12 cellular contexts compared by ENCODE assay signal in genomic region chr15:43795197-43795596, GRCh38. TPM values are rescaled to one million over a fixed set of nuclear protein-coding genes. Genes with fewer than 3 reads are reported as not detected.
DNase-seq lines count a peak whose midpoint lies in the region; ATAC-seq and TF ChIP-seq lines count a peak whose summit lies in the region.
"Had no signal": no experiment of that assay in that cellular context is flagged by ENCODE, and none has a peak within 500 bp of the region (broad histone marks: within the 10 kb centered on the region; RNA-seq: fewer than 3 reads in every experiment).

No MANE protein-coding gene starts in this region.

- H3K9me2 ChIP-seq in Loucy (replicated peaks; ENCODE audit: low read depth, low read length), result no peaks in the 10 kb centered on the region

- CTCF ChIA-PET in CD4-positive, alpha-beta T cell (lab: Charles Lee), result interaction anchor here (2.4 kb wide), 1 partner anchor 18 kb away, joined by 6 read pairs; the partner anchor contains the start of gene ELL3

- H2AFZ ChIP-seq in Loucy (ENCODE audit: low read length), result no peak overlapping the region

- no peaks in the 10 kb centered on the region for H3K9me3 ChIP-seq in CD4-positive, alpha-beta T cell (ENCODE audit: control insufficient read depth, low read length)
- H3K9me3 ChIP-seq in Loucy (ENCODE audit: insufficient read depth, low read depth, low read length), result no peaks in the 10 kb centered on the region

- peaks cover 85% of the 10 kb centered on the region for H3K4me1 Mint-ChIP-seq in CD4-positive, alpha-beta T cell (ENCODE audit: low read depth)
- H3K4me1 Mint-ChIP-seq in dendritic cell treated with granulocyte-macrophage colony-stimulating factor and Interleukin-4, amounts not matched to agents 40 ng/mL and 50 ng/mL, for 4 days (ENCODE audit: low read depth), result peaks cover 75% of the 10 kb centered on the region
- peaks cover 46% of the 10 kb centered on the region for H3K4me1 Mint-ChIP-seq in neural crest cell
- peaks cover 39% of the 10 kb centered on the region for H3K4me1 Mint-ChIP-seq in activated T-helper 2 cell treated with anti-CD3 and anti-CD28 coated beads, Interferon-gamma antibody, Interleukin-2, Interleukin-4, amounts not matched to agents 10 μg/mL and 5 μg/mL and 100 μg/mL, durations not matched to agents 14 hours and 24 hours and 36 hours (ENCODE audit: low read depth)

- DNase-seq in CD4-positive, alpha-beta T cell, result no peak
- no peak for DNase-seq in neural crest cell (ENCODE audit: low read depth, low spot score)
- DNase-seq in HUDEP-2 (lab: John Stamatoyannopoulos, UW; ENCODE audit: unreplicated experiment in 76 of 76), result no peak
- DNase-seq in activated effector memory CD4-positive, alpha-beta T cell treated with anti-CD3 and anti-CD28 coated beads, Interleukin-2, amount 50 U/mL, for 16 hours, result no peak
- no peak for DNase-seq in activated T-helper 2 cell treated with anti-CD3 and anti-CD28 coated beads, Interferon-gamma antibody, Interleukin-2, Interleukin-4, amounts not matched to agents 10 μg/mL and 5 μg/mL and 100 μg/mL, durations not matched to agents 14 hours and 24 hours and 36 hours (ENCODE audit: low spot score)
- DNase-seq: KBM-7, NCI-H2081, T-helper 2 cell had no signal

- no peak overlapping the region for H3K27ac ChIP-seq in CD4-positive, alpha-beta T cell (ENCODE audit: low read depth, low read length)

- no peak overlapping the region for H3K9ac ChIP-seq in Loucy (ENCODE audit: low read depth, low read length, poor library complexity, severe bottlenecking)

- no peak for ATAC-seq in CD4-positive, alpha-beta T cell (ENCODE audit: poor library complexity)
- ATAC-seq in HG03442 (IDR thresholded peaks at IDR 0.05; ENCODE audit: unreplicated experiment), result no peak
- ATAC-seq: HCT116 had no signal

- H3K27me3 Mint-ChIP-seq in CD4-positive, alpha-beta T cell, result no peaks in the 10 kb centered on the region
- H3K27me3 Mint-ChIP-seq in dendritic cell treated with granulocyte-macrophage colony-stimulating factor and Interleukin-4, amounts not matched to agents 40 ng/mL and 50 ng/mL, for 4 days, result no peaks in the 10 kb centered on the region
- H3K27me3 Mint-ChIP-seq in neural crest cell (ENCODE audit: low read depth), result no peaks in the 10 kb centered on the region
- H3K27me3 Mint-ChIP-seq in activated T-helper 2 cell treated with anti-CD3 and anti-CD28 coated beads, Interferon-gamma antibody, Interleukin-2, Interleukin-4, amounts not matched to agents 10 μg/mL and 5 μg/mL and 100 μg/mL, durations not matched to agents 14 hours and 24 hours and 36 hours (ENCODE audit: low read depth), result no peaks in the 10 kb centered on the region

- peaks cover 9% of the 10 kb centered on the region; the same call in 1 of the 2 replicates for H3F3A ChIP-seq in Loucy (ENCODE audit: low read depth)

- POLR2A ChIA-PET in CD4-positive, alpha-beta T cell (lab: Charles Lee), result interaction anchor here (1.0 to 6.8 kb wide), 6 partner anchors 18 to 742 kb away, joined by 3 to 48 read pairs (median 4); partner anchors contain the start of genes EIF3J, ELL3 and MFAP1

- no peaks in the 10 kb centered on the region for H3K27me3 ChIP-seq in CD4-positive, alpha-beta T cell (ENCODE audit: control insufficient read depth, insufficient read depth, low read length)
- peaks cover 6% of the 10 kb centered on the region for H3K27me3 ChIP-seq in Loucy (ENCODE audit: insufficient read depth, low read length, poor library complexity, severe bottlenecking)

- peak overlapping the region; percentile 97 for H3K4me2 ChIP-seq in Loucy (ENCODE audit: low read depth, low read length, poor library complexity, severe bottlenecking)

- TF ChIP-seq CTCF in CD4-positive, alpha-beta T cell (IDR thresholded peaks at IDR 0.05), result no peak
- TF ChIP-seq CTCF in Loucy (conservative IDR thresholded peaks at IDR 0.05; ENCODE audit: low read length) (no peak), neural crest cell (conservative IDR thresholded peaks at IDR 0.05) (no peak)

- peaks cover 30% of the 10 kb centered on the region; the same call in 1 of the 2 replicates for H3K36me3 ChIP-seq in Loucy (ENCODE audit: insufficient read depth, low read length)

- peaks cover 44% of the 10 kb centered on the region for H3K79me2 ChIP-seq in Loucy (ENCODE audit: insufficient read depth, low read length)

- peaks cover 82% of the 10 kb centered on the region for H3K36me3 Mint-ChIP-seq in CD4-positive, alpha-beta T cell (ENCODE audit: low read depth)
- H3K36me3 Mint-ChIP-seq in dendritic cell treated with granulocyte-macrophage colony-stimulating factor and Interleukin-4, amounts not matched to agents 40 ng/mL and 50 ng/mL, for 4 days (ENCODE audit: low read depth), result peaks cover 81% of the 10 kb centered on the region
- H3K36me3 Mint-ChIP-seq in neural crest cell (ENCODE audit: low read depth), result peaks cover 17% of the 10 kb centered on the region
- peaks cover 75% of the 10 kb centered on the region for H3K36me3 Mint-ChIP-seq in activated T-helper 2 cell treated with anti-CD3 and anti-CD28 coated beads, Interferon-gamma antibody, Interleukin-2, Interleukin-4, amounts not matched to agents 10 μg/mL and 5 μg/mL and 100 μg/mL, durations not matched to agents 14 hours and 24 hours and 36 hours (ENCODE audit: low read depth)

- intact Hi-C loops in CD4-positive, alpha-beta T cell (cut with DNase I, micrococcal nuclease), result loop anchor here in 1 of 2 experiments (10.0 kb wide), 1 partner anchor 280 kb away; the partner anchor contains the start of gene MAP1A
- intact Hi-C loops in dendritic cell treated with granulocyte-macrophage colony-stimulating factor and Interleukin-4, amounts not matched to agents 40 ng/mL and 50 ng/mL, for 4 days (cut with micrococcal nuclease), result no loop called here
- intact Hi-C loops in activated T-helper 2 cell treated with anti-CD3 and anti-CD28 coated beads, Interferon-gamma antibody, Interleukin-2, Interleukin-4, amounts not matched to agents 10 μg/mL and 5 μg/mL and 100 μg/mL, durations not matched to agents 14 hours and 24 hours and 36 hours (cut with micrococcal nuclease), result no loop called here

- H3K4me1 ChIP-seq in Loucy (ENCODE audit: insufficient read depth, low read length, poor library complexity, severe bottlenecking), result peaks cover 48% of the 10 kb centered on the region

- peaks cover 46% of the 10 kb centered on the region for H4K20me1 ChIP-seq in Loucy (ENCODE audit: insufficient read depth, low read length, poor library complexity, severe bottlenecking)

- H3K4me3 Mint-ChIP-seq in CD4-positive, alpha-beta T cell, result peak overlapping the region; percentile 99
- H3K4me3 Mint-ChIP-seq in dendritic cell treated with granulocyte-macrophage colony-stimulating factor and Interleukin-4, amounts not matched to agents 40 ng/mL and 50 ng/mL, for 4 days, result no peak overlapping the region
- peak overlapping the region; percentile 99 for H3K4me3 Mint-ChIP-seq in neural crest cell
- no peak overlapping the region for H3K4me3 Mint-ChIP-seq in activated T-helper 2 cell treated with anti-CD3 and anti-CD28 coated beads, Interferon-gamma antibody, Interleukin-2, Interleukin-4, amounts not matched to agents 10 μg/mL and 5 μg/mL and 100 μg/mL, durations not matched to agents 14 hours and 24 hours and 36 hours (ENCODE audit: low read depth)

- peak overlapping the region; percentile 99 for H3K27ac Mint-ChIP-seq in CD4-positive, alpha-beta T cell
- peak overlapping the region; percentile 74 for H3K27ac Mint-ChIP-seq in dendritic cell treated with granulocyte-macrophage colony-stimulating factor and Interleukin-4, amounts not matched to agents 40 ng/mL and 50 ng/mL, for 4 days
- H3K27ac Mint-ChIP-seq in neural crest cell (ENCODE audit: unreplicated experiment), result peak overlapping the region; percentile 27
- no peak overlapping the region for H3K27ac Mint-ChIP-seq in activated T-helper 2 cell treated with anti-CD3 and anti-CD28 coated beads, Interferon-gamma antibody, Interleukin-2, Interleukin-4, amounts not matched to agents 10 μg/mL and 5 μg/mL and 100 μg/mL, durations not matched to agents 14 hours and 24 hours and 36 hours

- H3K4me3 ChIP-seq in Loucy (ENCODE audit: low read length, poor library complexity, severe bottlenecking), result peak overlapping the region; percentile 88

- H3K9me3 Mint-ChIP-seq in CD4-positive, alpha-beta T cell, result no peaks in the 10 kb centered on the region
- H3K9me3 Mint-ChIP-seq in dendritic cell treated with granulocyte-macrophage colony-stimulating factor and Interleukin-4, amounts not matched to agents 40 ng/mL and 50 ng/mL, for 4 days, result no peaks in the 10 kb centered on the region
- no peaks in the 10 kb centered on the region for H3K9me3 Mint-ChIP-seq in neural crest cell
- no peaks in the 10 kb centered on the region for H3K9me3 Mint-ChIP-seq in activated T-helper 2 cell treated with anti-CD3 and anti-CD28 coated beads, Interferon-gamma antibody, Interleukin-2, Interleukin-4, amounts not matched to agents 10 μg/mL and 5 μg/mL and 100 μg/mL, durations not matched to agents 14 hours and 24 hours and 36 hours

RNA-seq across cellular contexts. Expression of gene SERF2, which starts 3.1 kb away (rescaled TPM):
- 100 to 1,000 TPM; 319 to 323 TPM for total RNA-seq in CD4-positive, alpha-beta T cell
- total RNA-seq in neural crest cell, result 578 and 599 TPM in 2 replicates
- total RNA-seq in activated T-helper 2 cell treated with anti-CD3 and anti-CD28 coated beads, Interferon-gamma antibody, Interleukin-2, Interleukin-4, amounts not matched to agents 10 μg/mL and 5 μg/mL and 100 μg/mL, durations not matched to agents 14 hours and 24 hours and 36 hours, result 580 and 598 TPM in 2 replicates

RNA-seq across cellular contexts. Expression of gene SERINC4, which starts 4.8 kb away (rescaled TPM):
- total RNA-seq in CD4-positive, alpha-beta T cell, result under 1 TPM in 1 of 2 experiments, not detected in 1; 0.36 TPM
- total RNA-seq in neural crest cell, result 0.23 and 0.35 TPM in 2 replicates
- 0.28 and 0.57 TPM in 2 replicates for total RNA-seq in activated T-helper 2 cell treated with anti-CD3 and anti-CD28 coated beads, Interferon-gamma antibody, Interleukin-2, Interleukin-4, amounts not matched to agents 10 μg/mL and 5 μg/mL and 100 μg/mL, durations not matched to agents 14 hours and 24 hours and 36 hours

RNA-seq across cellular contexts. Expression of gene HYPK, which starts 5.2 kb away (rescaled TPM):
- 10 to 100 TPM; 17.6 to 18.5 TPM for total RNA-seq in CD4-positive, alpha-beta T cell
- total RNA-seq in neural crest cell, result 12.0 and 19.8 TPM in 2 replicates
- 23.6 and 24.3 TPM in 2 replicates for total RNA-seq in activated T-helper 2 cell treated with anti-CD3 and anti-CD28 coated beads, Interferon-gamma antibody, Interleukin-2, Interleukin-4, amounts not matched to agents 10 μg/mL and 5 μg/mL and 100 μg/mL, durations not matched to agents 14 hours and 24 hours and 36 hours

RNA-seq across cellular contexts. Expression of gene ELL3, which starts 18.4 kb away (rescaled TPM):
- total RNA-seq in CD4-positive, alpha-beta T cell, result 1 to 10 TPM; 1.1 to 2.3 TPM
- 1.3 and 2.7 TPM in 2 replicates for total RNA-seq in neural crest cell
- total RNA-seq in activated T-helper 2 cell treated with anti-CD3 and anti-CD28 coated beads, Interferon-gamma antibody, Interleukin-2, Interleukin-4, amounts not matched to agents 10 μg/mL and 5 μg/mL and 100 μg/mL, durations not matched to agents 14 hours and 24 hours and 36 hours, result 1.0 and 1.3 TPM in 2 replicates

RNA-seq across cellular contexts. Expression of gene MFAP1, which starts 29.3 kb away (rescaled TPM):
- 10 to 100 TPM in 1 of 2 experiments, 1 to 10 TPM in 1; 9.4 to 10.6 TPM for total RNA-seq in CD4-positive, alpha-beta T cell
- 41.0 TPM in 2 replicates for total RNA-seq in neural crest cell
- total RNA-seq in activated T-helper 2 cell treated with anti-CD3 and anti-CD28 coated beads, Interferon-gamma antibody, Interleukin-2, Interleukin-4, amounts not matched to agents 10 μg/mL and 5 μg/mL and 100 μg/mL, durations not matched to agents 14 hours and 24 hours and 36 hours, result 43.7 and 44.3 TPM in 2 replicates

Comparison
In these comparisons a context has a peak if more than half of its experiments do, and no peak if none do; other contexts are left out.
1. H3K4me3 Mint-ChIP-seq: peak in CD4-positive, alpha-beta T cell (single experiment) and neural crest cell (single experiment); none in dendritic cell treated with granulocyte-macrophage colony-stimulating factor and Interleukin-4, amounts not matched to agents 40 ng/mL and 50 ng/mL, for 4 days (single experiment) and activated T-helper 2 cell treated with anti-CD3 and anti-CD28 coated beads, Interferon-gamma antibody, Interleukin-2, Interleukin-4, amounts not matched to agents 10 μg/mL and 5 μg/mL and 100 μg/mL, durations not matched to agents 14 hours and 24 hours and 36 hours (single experiment).